ENCODE assay signal across 27 cellular contexts in the genomic region with DNA sequence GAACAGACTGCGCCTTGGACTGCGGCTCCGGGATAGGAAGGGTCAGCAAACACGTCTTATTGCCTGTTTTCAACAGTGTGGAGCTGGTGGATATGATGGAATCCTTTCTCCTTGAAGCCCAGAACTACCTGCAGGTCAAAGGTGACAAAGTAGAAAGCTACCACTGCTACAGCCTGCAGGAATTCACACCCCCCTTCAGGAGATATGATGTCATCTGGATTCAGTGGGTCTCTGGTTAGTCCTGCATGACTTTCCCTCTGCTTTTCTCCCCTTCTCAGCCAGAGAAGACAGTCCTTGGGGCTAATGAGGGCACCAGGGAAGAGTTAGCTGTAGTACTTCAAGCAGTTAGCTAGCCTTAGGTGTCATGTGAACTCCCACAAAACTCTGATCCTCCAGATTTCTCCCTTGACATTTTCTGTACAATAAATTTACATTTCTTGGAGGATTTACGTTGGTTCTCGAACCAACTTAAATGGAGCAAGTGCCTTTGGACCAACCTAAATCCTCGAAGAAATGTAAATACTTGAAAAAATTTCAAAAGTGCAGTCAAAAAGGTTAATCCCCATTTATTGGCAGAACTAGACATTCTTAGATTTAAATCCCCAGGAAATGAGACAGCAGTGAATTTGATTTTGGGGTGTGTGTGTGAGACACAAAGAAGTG. TPM values are rescaled to one million over a fixed set of nuclear protein-coding genes. Genes with fewer than 3 reads are reported as not detected.
"Had no signal": no experiment of that assay in that cellular context is flagged by ENCODE, and none has a peak within 500 bp of the region (broad histone marks: within the 10 kb centered on the region; RNA-seq: fewer than 3 reads in every experiment).

No MANE protein-coding gene starts in this region.

- H3K9me3 ChIP-seq: adrenal gland had no signal

- H3K36me3 ChIP-seq: adrenal gland, cardiac muscle cell had no signal

- H3K4me3 ChIP-seq: adrenal gland, cardiac muscle cell, SK-N-MC had no signal

- DNase-seq: activated CD4-positive, alpha-beta T cell treated with anti-CD3 and anti-CD28 coated beads for 4 hours; activated CD8-positive, alpha-beta memory T cell treated with anti-CD3 and anti-CD28 coated beads, Interleukin-2, amount 50 U/mL, for 4 hours; activated CD8-positive, alpha-beta T cell treated with anti-CD3 and anti-CD28 coated beads for 36 hours; activated gamma-delta T cell treated with Interleukin-2 at 50 U/mL for 16 hours; activated naive CD4-positive, alpha-beta T cell treated with anti-CD3 and anti-CD28 coated beads, Interleukin-2, amount 10 ng/mL, durations not matched to agents 7 days and 5 days; activated naive CD8-positive, alpha-beta T cell treated with anti-CD3 and anti-CD28 coated beads, Interleukin-2, amount 10 ng/mL, durations not matched to agents 7 days and 5 days; activated T-cell treated with anti-CD3 and anti-CD28 coated beads, Interleukin-2, amount 50 U/mL, for 72 hours; adrenal gland; anterior cingulate cortex; Kasumi-1; NCI-H1048; NCI-H146; NCI-H1930; NCI-H2171; NCI-H2227 treated with DMSO at 0.1 percent for 48 hours; NCI-H446 treated with DMSO at 0.1 percent for 48 hours; NCI-H524 treated with DMSO at 0.1 percent for 48 hours; NCI-H774; RPMI8226; SW 1271 had no signal

- H3K27ac ChIP-seq: adrenal gland, cardiac muscle cell, SK-N-MC had no signal

- H3K27me3 ChIP-seq: adrenal gland, cardiac muscle cell had no signal

RNA-seq across cellular contexts. Expression of a gene that starts 20.9 kb away (rescaled TPM):
- total RNA-seq: activated CD8-positive, alpha-beta T cell treated with anti-CD3 and anti-CD28 coated beads for 36 hours; activated naive CD8-positive, alpha-beta T cell treated with anti-CD3 and anti-CD28 coated beads, Interleukin-2, amount 10 ng/mL, durations not matched to agents 7 days and 5 days; activated T-cell treated with anti-CD3 and anti-CD28 coated beads, Interleukin-2, amount 50 U/mL, for 72 hours; activated T-helper 2 cell treated with anti-CD3 and anti-CD28 coated beads, Interferon-gamma antibody, Interleukin-2, Interleukin-4, amounts not matched to agents 10 μg/mL and 5 μg/mL and 100 μg/mL, durations not matched to agents 14 hours and 24 hours and 36 hours; adrenal gland; cardiac muscle cell; cerebellum; M059J; OCI-LY7; T-helper 1 cell treated with Interleukin-12 subunit alpha and Interleukin-12 subunit beta and Interleukin-4 antibody, amounts not matched to agents 30 ng/mL and 1 ng/mL, for 36 hours had no signal
- polyA plus RNA-seq: adrenal gland had no signal
